9 cellular contexts compared by ENCODE assay signal in the genomic region with DNA sequence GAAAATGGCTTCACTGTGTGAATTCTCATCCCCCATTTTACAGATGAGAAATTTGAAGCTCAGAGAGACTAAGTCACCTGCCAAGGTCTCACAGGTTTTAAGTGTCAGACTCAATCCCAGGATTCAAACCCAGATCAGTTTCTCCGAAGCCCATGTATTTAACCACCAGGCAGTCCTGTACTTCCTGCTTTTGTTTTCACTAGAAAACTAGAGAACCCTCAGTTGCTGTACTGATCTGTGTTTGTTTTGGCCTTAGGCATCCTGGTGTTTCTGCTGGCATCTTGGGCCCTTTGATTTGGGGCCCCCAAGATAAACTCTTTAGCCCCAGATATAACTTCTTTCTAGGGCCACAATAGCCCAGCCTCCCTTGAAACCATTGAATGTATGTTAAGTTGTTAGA. TPM values are rescaled to one million over a fixed set of nuclear protein-coding genes. Genes with fewer than 3 reads are reported as not detected.
DNase-seq lines count a peak whose midpoint lies in the region; ATAC-seq and TF ChIP-seq lines count a peak whose summit lies in the region.
"Had no signal": no experiment of that assay in that cellular context is flagged by ENCODE, and none has a peak within 500 bp of the region (broad histone marks: within the 10 kb centered on the region; RNA-seq: fewer than 3 reads in every experiment).

No MANE protein-coding gene starts in this region.

- no peak for DNase-seq in activated naive CD8-positive, alpha-beta T cell treated with anti-CD3 and anti-CD28 coated beads, Interleukin-2, amount 10 ng/mL, durations not matched to agents 7 days and 5 days
- DNase-seq in DMS 273 (lab: John Stamatoyannopoulos, UW; ENCODE audit: unreplicated experiment) (no peak), HUDEP-2 (lab: John Stamatoyannopoulos, UW; ENCODE audit: unreplicated experiment in 76 of 76) (no peak), HEK293T (ENCODE audit: extremely low spot score) (no peak)
- DNase-seq in stimulated activated CD4-positive, alpha-beta T cell treated with anti-CD3 and anti-CD28 coated beads, Interleukin-2, amount 100 ng/mL, for 48 hours: no peak

- ATAC-seq in GM19467 (IDR thresholded peaks at IDR 0.05; ENCODE audit: unreplicated experiment): peak; percentile 25
- ATAC-seq in HG03175 (IDR thresholded peaks at IDR 0.05; ENCODE audit: unreplicated experiment): peak; percentile 40
- ATAC-seq in activated naive CD8-positive, alpha-beta T cell treated with anti-CD3 and anti-CD28 coated beads, Interleukin-2, amount 10 ng/mL, durations not matched to agents 7 days and 5 days (ENCODE audit: low read depth): peak; percentile 66

- no peaks in the 10 kb centered on the region for H3K27me3 Mint-ChIP-seq in activated naive CD8-positive, alpha-beta T cell treated with anti-CD3 and anti-CD28 coated beads, Interleukin-2, amount 10 ng/mL, durations not matched to agents 7 days and 5 days

- peak overlapping the region; percentile 83 for H3K27ac Mint-ChIP-seq in activated naive CD8-positive, alpha-beta T cell treated with anti-CD3 and anti-CD28 coated beads, Interleukin-2, amount 10 ng/mL, durations not matched to agents 7 days and 5 days

- peak overlapping the region; percentile 72 for H3K4me3 Mint-ChIP-seq in activated naive CD8-positive, alpha-beta T cell treated with anti-CD3 and anti-CD28 coated beads, Interleukin-2, amount 10 ng/mL, durations not matched to agents 7 days and 5 days

- peaks cover 50% of the 10 kb centered on the region for H3K36me3 Mint-ChIP-seq in activated naive CD8-positive, alpha-beta T cell treated with anti-CD3 and anti-CD28 coated beads, Interleukin-2, amount 10 ng/mL, durations not matched to agents 7 days and 5 days

- peaks cover 54% of the 10 kb centered on the region for H3K4me1 Mint-ChIP-seq in activated naive CD8-positive, alpha-beta T cell treated with anti-CD3 and anti-CD28 coated beads, Interleukin-2, amount 10 ng/mL, durations not matched to agents 7 days and 5 days

- CTCF ChIA-PET in HEK293T (lab: Yijun Ruan, JAX): no interaction called here

- no peaks in the 10 kb centered on the region for H3K9me3 Mint-ChIP-seq in activated naive CD8-positive, alpha-beta T cell treated with anti-CD3 and anti-CD28 coated beads, Interleukin-2, amount 10 ng/mL, durations not matched to agents 7 days and 5 days

- peak overlapping the region; percentile 41; the same call in 1 of the 2 replicates for H3K4me3 ChIP-seq in GM08714 (ENCODE audit: low read length)

- POLR2A ChIA-PET in activated naive CD8-positive, alpha-beta T cell treated with anti-CD3 and anti-CD28 coated beads, Interleukin-2, amount 10 ng/mL, durations not matched to agents 7 days and 5 days (lab: Charles Lee): interaction anchor here (1.3 to 2.5 kb wide), 4 partner anchors 31 to 120 kb away, joined by 3 to 10 read pairs (median 6); partner anchors contain the start of gene DHX35
- POLR2A ChIA-PET in HEK293T (lab: Yijun Ruan, JAX): no interaction called here

TF ChIP-seq in HEK293T, 16 proteins besides CTCF, POLR2A, EP300 and RAD21:
- no peak for TF ChIP-seq NFRKB (IDR thresholded peaks at IDR 0.05)
- TF ChIP-seq L3MBTL2 (conservative IDR thresholded peaks at IDR 0.05): no peak
- TF ChIP-seq CTBP1 (IDR thresholded peaks at IDR 0.05; ENCODE audit: borderline replicate concordance): no peak
- TF ChIP-seq ELF4 (IDR thresholded peaks at IDR 0.05): no peak
- TF ChIP-seq FOXA1 (IDR thresholded peaks at IDR 0.05): no peak
- TF ChIP-seq ARNT (IDR thresholded peaks at IDR 0.05): no peak
- TF ChIP-seq FOXK2 (IDR thresholded peaks at IDR 0.05): no peak

RNA-seq across cellular contexts. Expression of gene PPP1R16B, which starts 36.5 kb away (rescaled TPM):
- 10 to 100 TPM; 72.9 to 73.4 TPM for total RNA-seq in activated naive CD8-positive, alpha-beta T cell treated with anti-CD3 and anti-CD28 coated beads, Interleukin-2, amount 10 ng/mL, durations not matched to agents 7 days and 5 days
- total RNA-seq: HT-29 had no signal
